ENCODE assay signal across 19 cellular contexts in the genomic region with DNA sequence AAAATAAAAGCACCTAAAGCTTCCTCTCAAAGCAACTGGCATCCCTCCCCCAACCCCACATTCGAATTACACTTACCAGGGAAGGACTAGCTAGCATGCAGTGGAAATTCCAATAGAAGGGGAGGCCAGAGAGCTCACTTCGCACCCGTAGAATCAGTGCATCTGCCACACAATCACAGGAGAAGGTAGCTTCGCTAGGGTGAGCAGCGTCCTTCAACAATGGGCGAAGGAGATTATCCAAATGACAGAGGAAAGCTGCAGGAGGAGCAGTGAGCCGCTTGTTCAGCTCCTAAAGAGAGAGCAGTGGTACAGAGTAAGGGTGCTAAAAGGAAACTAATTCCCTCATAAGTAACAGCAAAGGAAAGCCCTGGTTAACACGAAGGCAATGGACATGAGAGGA. TPM values are rescaled to one million over a fixed set of nuclear protein-coding genes. Genes with fewer than 3 reads are reported as not detected.
DNase-seq lines count a peak whose midpoint lies in the region; ATAC-seq and TF ChIP-seq lines count a peak whose summit lies in the region.
"Had no signal": no experiment of that assay in that cellular context is flagged by ENCODE, and none has a peak within 500 bp of the region (broad histone marks: within the 10 kb centered on the region; RNA-seq: fewer than 3 reads in every experiment).

No MANE protein-coding gene starts in this region.

- peaks cover 11% of the 10 kb centered on the region for H3K27me3 Mint-ChIP-seq in WTC11 (ENCODE audit: low read depth)
- no peaks in the 10 kb centered on the region for H3K27me3 Mint-ChIP-seq in Caco-2 (ENCODE audit: insufficient read depth, unreplicated experiment)
- H3K27me3 Mint-ChIP-seq: CD4-positive, alpha-beta memory T cell had no signal

- H3K4me3 ChIP-seq in HAP-1 (no peak overlapping the region), Caco-2 (ENCODE audit: low read depth, low read length) (no peak overlapping the region)
- H3K4me3 ChIP-seq: BLaER1 had no signal

- no peak overlapping the region for H3K4me3 Mint-ChIP-seq in WTC11
- H3K4me3 Mint-ChIP-seq in stimulated activated effector memory CD8-positive, alpha-beta T cell treated with anti-CD3 and anti-CD28 coated beads, Interleukin-12 subunit alpha, Interleukin-12 subunit beta, amount 100 ng/mL, for 72 hours, result no peak overlapping the region
- no peak overlapping the region for H3K4me3 Mint-ChIP-seq in Caco-2 (ENCODE audit: unreplicated experiment)
- H3K4me3 Mint-ChIP-seq: CD14-positive monocyte; CD4-positive, alpha-beta memory T cell; CD4-positive, CD25-positive, alpha-beta regulatory T cell had no signal

- H3K27me3 ChIP-seq in HAP-1 (ENCODE audit: low read depth) (no peaks in the 10 kb centered on the region), Caco-2 (replicated peaks; ENCODE audit: control insufficient read depth, insufficient read depth, low read length) (no peaks in the 10 kb centered on the region)
- H3K27me3 ChIP-seq: BE2C, BLaER1 had no signal

- in situ Hi-C loops in HAP-1 (cut with MboI; ENCODE audit: low sequenced_read_pairs), result loop anchor here (10.0 kb wide), 1 partner anchor 103 kb away; no protein-coding TSS in a partner anchor

- peaks cover 3% of the 10 kb centered on the region; the same call in 1 of the 2 replicates for H3K36me3 ChIP-seq in HAP-1 (replicated peaks)
- peaks cover 1% of the 10 kb centered on the region; the same call in 1 of the 2 replicates for H3K36me3 ChIP-seq in Caco-2 (ENCODE audit: control insufficient read depth, insufficient read depth, low read length)

- H3K9me3 ChIP-seq in HAP-1 (no peaks in the 10 kb centered on the region), Caco-2 (no peaks in the 10 kb centered on the region)
- H3K9me3 ChIP-seq: BE2C, BLaER1 had no signal

- no peak for ATAC-seq in WTC11
- ATAC-seq in stimulated activated effector memory CD8-positive, alpha-beta T cell treated with anti-CD3 and anti-CD28 coated beads, Interleukin-12 subunit alpha, Interleukin-12 subunit beta, amount 100 ng/mL, for 72 hours, result no peak

- BruUV-seq in Caco-2 (replicated peaks; lab: Mats Ljungman, UMichigan), result no TSS peak

- peak; percentile 22 to 56 for DNase-seq in HAP-1 (ENCODE audit: low spot score in 2 of 2)
- DNase-seq in WTC11 (ENCODE audit: low spot score), result no peak
- no peak for DNase-seq in stimulated activated effector memory CD8-positive, alpha-beta T cell treated with anti-CD3 and anti-CD28 coated beads, Interleukin-12 subunit alpha, Interleukin-12 subunit beta, amount 100 ng/mL, for 72 hours (ENCODE audit: low spot score in 2 of 2)
- DNase-seq in midbrain (lab: John Stamatoyannopoulos, UW), result no peak
- DNase-seq in hepatic stellate cell (ENCODE audit: low spot score), result no peak
- DNase-seq in Caco-2, result no peak
- DNase-seq: 8988T; ACHN; BE2C; C1 segment of cervical spinal cord; Calu3; CD4-positive, alpha-beta memory T cell; CD4-positive, CD25-positive, alpha-beta regulatory T cell; CD8-positive, alpha-beta memory T cell; COR-L47; DMS79 treated with DMSO at 0.1 percent for 48 hours; GF-D8 had no signal

- H3K27ac Mint-ChIP-seq in WTC11 (peak overlapping the region; percentile 12; the same call in 1 of the 2 replicates), Caco-2 (ENCODE audit: unreplicated experiment) (no peak overlapping the region)
- peak overlapping the region; percentile 5 for H3K27ac Mint-ChIP-seq in stimulated activated effector memory CD8-positive, alpha-beta T cell treated with anti-CD3 and anti-CD28 coated beads, Interleukin-12 subunit alpha, Interleukin-12 subunit beta, amount 100 ng/mL, for 72 hours
- H3K27ac Mint-ChIP-seq: CD4-positive, CD25-positive, alpha-beta regulatory T cell had no signal

- H3K4me1 Mint-ChIP-seq in WTC11 (peaks cover 17% of the 10 kb centered on the region), Caco-2 (ENCODE audit: low read depth, unreplicated experiment) (peaks cover 14% of the 10 kb centered on the region)
- H3K4me1 Mint-ChIP-seq in stimulated activated effector memory CD8-positive, alpha-beta T cell treated with anti-CD3 and anti-CD28 coated beads, Interleukin-12 subunit alpha, Interleukin-12 subunit beta, amount 100 ng/mL, for 72 hours, result peaks cover 23% of the 10 kb centered on the region

- CTCF ChIA-PET in WTC11 (lab: Charles Lee) (interaction anchor here (0.8 to 7.6 kb wide), 6 partner anchors 18 to 177 kb away, joined by 3 to 97 read pairs (median 6); a partner anchor contains a TSS), Caco-2 (lab: Charles Lee) (interaction anchor here (0.8 to 1.5 kb wide), 2 partner anchors 99 to 138 kb away, joined by 5 to 7 read pairs; no protein-coding TSS in a partner anchor)

- H3K9me3 Mint-ChIP-seq in WTC11 (no peaks in the 10 kb centered on the region), Caco-2 (ENCODE audit: unreplicated experiment) (no peaks in the 10 kb centered on the region)
- H3K9me3 Mint-ChIP-seq in stimulated activated effector memory CD8-positive, alpha-beta T cell treated with anti-CD3 and anti-CD28 coated beads, Interleukin-12 subunit alpha, Interleukin-12 subunit beta, amount 100 ng/mL, for 72 hours, result no peaks in the 10 kb centered on the region
- H3K9me3 Mint-ChIP-seq: CD14-positive monocyte; CD4-positive, CD25-positive, alpha-beta regulatory T cell; CD8-positive, alpha-beta memory T cell had no signal

- H3K4me1 ChIP-seq in HAP-1, result peaks cover 17% of the 10 kb centered on the region
- peaks cover 11% of the 10 kb centered on the region; the same call in 1 of the 2 replicates for H3K4me1 ChIP-seq in Caco-2
- H3K4me1 ChIP-seq: BE2C had no signal

- POLR2A ChIA-PET in WTC11 (lab: Charles Lee), result no interaction called here
- POLR2A ChIA-PET in Caco-2 (lab: Charles Lee), result no interaction called here

- peaks cover 8% of the 10 kb centered on the region for H3K36me3 Mint-ChIP-seq in WTC11
- H3K36me3 Mint-ChIP-seq in stimulated activated effector memory CD8-positive, alpha-beta T cell treated with anti-CD3 and anti-CD28 coated beads, Interleukin-12 subunit alpha, Interleukin-12 subunit beta, amount 100 ng/mL, for 72 hours, result peaks cover 50% of the 10 kb centered on the region
- H3K36me3 Mint-ChIP-seq in Caco-2 (ENCODE audit: insufficient read depth, unreplicated experiment), result peaks cover 14% of the 10 kb centered on the region

- TF ChIP-seq CTCF in WTC11 (IDR thresholded peaks at IDR 0.05) (no peak), Caco-2 (IDR thresholded peaks at IDR 0.05; ENCODE audit: insufficient read depth in 1 of 2, low read depth in 1 of 2, low read length in 1 of 2, severe bottlenecking in 1 of 2, unreplicated experiment in 1 of 2) (no peak)

- intact Hi-C loops in Caco-2 (cut with micrococcal nuclease; ENCODE audit: unreplicated experiment), result no loop called here

TF ChIP-seq in WTC11, 78 proteins besides CTCF, POLR2A, EP300 and RAD21:
- TF ChIP-seq, protein P1, sequence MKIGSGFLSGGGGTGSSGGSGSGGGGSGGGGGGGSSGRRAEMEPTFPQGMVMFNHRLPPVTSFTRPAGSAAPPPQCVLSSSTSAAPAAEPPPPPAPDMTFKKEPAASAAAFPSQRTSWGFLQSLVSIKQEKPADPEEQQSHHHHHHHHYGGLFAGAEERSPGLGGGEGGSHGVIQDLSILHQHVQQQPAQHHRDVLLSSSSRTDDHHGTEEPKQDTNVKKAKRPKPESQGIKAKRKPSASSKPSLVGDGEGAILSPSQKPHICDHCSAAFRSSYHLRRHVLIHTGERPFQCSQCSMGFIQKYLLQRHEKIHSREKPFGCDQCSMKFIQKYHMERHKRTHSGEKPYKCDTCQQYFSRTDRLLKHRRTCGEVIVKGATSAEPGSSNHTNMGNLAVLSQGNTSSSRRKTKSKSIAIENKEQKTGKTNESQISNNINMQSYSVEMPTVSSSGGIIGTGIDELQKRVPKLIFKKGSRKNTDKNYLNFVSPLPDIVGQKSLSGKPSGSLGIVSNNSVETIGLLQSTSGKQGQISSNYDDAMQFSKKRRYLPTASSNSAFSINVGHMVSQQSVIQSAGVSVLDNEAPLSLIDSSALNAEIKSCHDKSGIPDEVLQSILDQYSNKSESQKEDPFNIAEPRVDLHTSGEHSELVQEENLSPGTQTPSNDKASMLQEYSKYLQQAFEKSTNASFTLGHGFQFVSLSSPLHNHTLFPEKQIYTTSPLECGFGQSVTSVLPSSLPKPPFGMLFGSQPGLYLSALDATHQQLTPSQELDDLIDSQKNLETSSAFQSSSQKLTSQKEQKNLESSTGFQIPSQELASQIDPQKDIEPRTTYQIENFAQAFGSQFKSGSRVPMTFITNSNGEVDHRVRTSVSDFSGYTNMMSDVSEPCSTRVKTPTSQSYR (CRISPR knock-in tag; IDR thresholded peaks at IDR 0.05), result no peak

RNA-seq across cellular contexts. Expression of a gene that starts 3.2 kb away (rescaled TPM):
- total RNA-seq in WTC11 (2021) (18.4 to 22.3 TPM (median 21.3 TPM) in 3 replicates), Caco-2 (2022) (28.5 and 29.6 TPM in 2 replicates)

RNA-seq across cellular contexts. Expression of a gene that starts 12.4 kb away (rescaled TPM):
- total RNA-seq in WTC11 (2021) (0.41 to 0.59 TPM (median 0.55 TPM) in 3 replicates), Caco-2 (2022) (6.5 and 7.1 TPM in 2 replicates)

RNA-seq across cellular contexts. Expression of a gene that starts 19.3 kb away (rescaled TPM):
- 26.7 to 32.8 TPM (median 29.5 TPM) in 3 replicates for total RNA-seq in WTC11 (2021)
- 59.3 and 62.9 TPM in 2 replicates for total RNA-seq in Caco-2 (2022)

RNA-seq across cellular contexts. Expression of a gene that starts 20.7 kb away (rescaled TPM):
- total RNA-seq in WTC11 (2021) (50.2 to 60.2 TPM (median 52.8 TPM) in 3 replicates), Caco-2 (2022) (59.5 and 62.0 TPM in 2 replicates)

RNA-seq across cellular contexts. Expression of a gene that starts 49.2 kb away (rescaled TPM):
- total RNA-seq in WTC11 (2021) (19.5 to 21.1 TPM (median 20.2 TPM) in 3 replicates), Caco-2 (2022) (37.3 and 41.8 TPM in 2 replicates)

Comparison
In these comparisons a context has a peak if more than half of its experiments do, and no peak if none do; other contexts are left out.
1. DNase-seq: peak in HAP-1 (2 of 2); none in WTC11 (single experiment), stimulated activated effector memory CD8-positive, alpha-beta T cell treated with anti-CD3 and anti-CD28 coated beads, Interleukin-12 subunit alpha, Interleukin-12 subunit beta, amount 100 ng/mL, for 72 hours (0 of 2), midbrain (single experiment), hepatic stellate cell (single experiment) and Caco-2 (0 of 2).